8 cellular contexts compared by ENCODE assay signal in the genomic region with DNA sequence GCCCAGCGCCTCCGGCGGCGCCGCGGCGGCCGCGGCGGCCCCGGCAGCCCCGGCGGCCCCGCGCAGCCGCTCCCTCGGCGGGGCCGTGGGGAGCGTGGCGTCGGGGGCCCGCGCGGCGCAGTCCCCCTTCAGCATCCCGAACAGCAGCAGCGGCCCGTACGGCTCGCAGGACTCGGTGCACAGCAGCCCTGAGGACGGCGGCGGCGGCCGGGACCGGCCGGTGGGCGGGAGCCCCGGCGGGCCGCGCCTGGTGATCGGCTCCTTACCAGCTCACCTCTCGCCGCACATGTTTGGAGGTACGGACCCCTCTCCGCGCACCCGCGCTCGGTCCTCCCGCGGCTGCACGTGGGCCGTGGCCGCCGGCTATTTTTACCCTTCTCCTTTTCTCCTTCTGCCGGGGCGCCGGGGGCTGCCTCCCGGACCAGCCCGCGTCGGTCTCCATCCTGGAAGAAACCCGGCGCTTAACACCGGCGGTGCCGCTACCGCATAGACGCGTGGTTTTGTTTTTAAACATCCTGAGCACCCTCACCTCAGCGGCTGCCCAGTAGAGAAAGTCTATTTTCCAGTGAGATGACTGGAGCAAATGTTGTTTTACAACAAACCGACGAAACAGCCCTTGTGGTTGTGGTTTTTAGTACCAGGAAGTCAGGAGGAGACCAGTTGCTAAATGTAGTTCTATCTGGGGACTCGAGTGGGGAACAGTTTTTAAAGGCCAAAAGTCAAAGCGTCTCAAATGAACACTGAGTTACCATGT. TPM values are rescaled to one million over a fixed set of nuclear protein-coding genes. Genes with fewer than 3 reads are reported as not detected.
DNase-seq lines count a peak whose midpoint lies in the region; ATAC-seq, FAIRE-seq and TF ChIP-seq lines count a peak whose summit lies in the region.

No MANE protein-coding gene starts in this region.

- DNase-seq in Panc1 (ENCODE audit: low read depth, low spot score) (no peak), germinal center (ENCODE audit: low spot score) (peak; percentile 22), urothelium cell line (ENCODE audit: low spot score) (peak; percentile 18)
- peak; percentile 46 for DNase-seq in activated effector memory CD4-positive, alpha-beta T cell treated with Interleukin-2 at 50 U/mL for 16 hours

- peaks cover 29% of the 10 kb centered on the region for H3K79me2 ChIP-seq in ACC112 (ENCODE audit: control insufficient read depth, insufficient read depth, low read length, unreplicated experiment)
- H3K79me2 ChIP-seq in parathyroid adenoma: peaks cover 16% of the 10 kb centered on the region

- H2AFZ ChIP-seq in ACC112 (ENCODE audit: low read length, unreplicated experiment) (peak overlapping the region; percentile 76), parathyroid adenoma (peak overlapping the region; percentile 77)

- H3K9me3 ChIP-seq in Panc1 (ENCODE audit: control insufficient read depth, insufficient read depth, low read depth, low read length) (no peaks in the 10 kb centered on the region), parathyroid adenoma (ENCODE audit: control insufficient read depth, low read length) (no peaks in the 10 kb centered on the region)

- H3K9ac ChIP-seq in parathyroid adenoma: no peak overlapping the region

- H3K27ac ChIP-seq in ACC112 (ENCODE audit: low read depth, low read length) (peak overlapping the region; percentile 74; the same call in 1 of the 2 replicates), Panc1 (ENCODE audit: low read length) (peak overlapping the region; percentile 97), parathyroid adenoma (peak overlapping the region; percentile 75)

- no peaks in the 10 kb centered on the region for H3K36me3 ChIP-seq in ACC112 (ENCODE audit: insufficient read depth, low read length)
- no peaks in the 10 kb centered on the region; the same call in 1 of the 2 replicates for H3K36me3 ChIP-seq in Panc1 (ENCODE audit: control insufficient read depth, insufficient read depth, low read length)
- H3K36me3 ChIP-seq in parathyroid adenoma (ENCODE audit: control insufficient read depth, insufficient read depth, low read length): no peaks in the 10 kb centered on the region

- peak; percentile 30 for TF ChIP-seq POLR2A in GM18505 (IDR thresholded peaks at IDR 0.05; ENCODE audit: borderline replicate concordance, extremely low read depth, insufficient read depth, insufficient read length)

- BruUV-seq in Panc1 (replicated peaks; lab: Mats Ljungman, UMichigan): no TSS peak

- intact Hi-C loops in Panc1 (cut with micrococcal nuclease; ENCODE audit: unreplicated experiment): no loop called here

- H3K4me1 ChIP-seq in ACC112 (ENCODE audit: control insufficient read depth, insufficient read depth, low read length, unreplicated experiment): peaks cover 6% of the 10 kb centered on the region
- H3K4me1 ChIP-seq in Panc1 (ENCODE audit: control insufficient read depth, insufficient read depth, low read length): peaks cover 29% of the 10 kb centered on the region
- H3K4me1 ChIP-seq in parathyroid adenoma: no peaks in the 10 kb centered on the region

- POLR2A ChIA-PET in Panc1 (lab: Charles Lee): no interaction called here

- CTCF ChIA-PET in Panc1 (lab: Charles Lee): interaction anchor here (0.7 kb wide), 1 partner anchor 82 kb away, joined by 5 read pairs; no protein-coding TSS in a partner anchor

- TF ChIP-seq CTCF in Panc1 (IDR thresholded peaks at IDR 0.05) (no peak), parathyroid adenoma (IDR thresholded peaks at IDR 0.05) (no peak)

- in situ Hi-C loops in Panc1 (cut with HindIII; ENCODE audit: low pct_unique_long_range_greater_than_20kb, low sequenced_read_pairs): no loop called here

- H3K4me2 ChIP-seq in parathyroid adenoma (ENCODE audit: low read length): peak overlapping the region; percentile 93

- FAIRE-seq in urothelium cell line (lab: Jason Lieb, UNC): no peak

- peak; percentile 8 for ATAC-seq in GM18505 (IDR thresholded peaks at IDR 0.05; ENCODE audit: unreplicated experiment)
- ATAC-seq in HG03097 (IDR thresholded peaks at IDR 0.05; ENCODE audit: low FRiP score, unreplicated experiment): peak; percentile 9
- 0 out of 2 replicates have a peak, but pooled peaks have one; percentile 0 for ATAC-seq in Panc1

- no peaks in the 10 kb centered on the region for H3K27me3 ChIP-seq in ACC112 (ENCODE audit: insufficient read depth, low read length)
- no peaks in the 10 kb centered on the region for H3K27me3 ChIP-seq in Panc1 (ENCODE audit: control insufficient read depth, insufficient read depth, low read length)
- H3K27me3 ChIP-seq in parathyroid adenoma (ENCODE audit: control insufficient read depth, insufficient read depth, low read length): no peaks in the 10 kb centered on the region

- H3K4me3 ChIP-seq in ACC112 (ENCODE audit: low read depth, low read length): peak overlapping the region; percentile 89
- peak overlapping the region; percentile 77 to 98 for H3K4me3 ChIP-seq in Panc1 (ENCODE audit: low read depth in 2 of 2, low read length in 2 of 2)
- H3K4me3 ChIP-seq in parathyroid adenoma (ENCODE audit: low read depth, low read length): peak overlapping the region; percentile 67

RNA-seq across cellular contexts. Expression of a gene that starts 1.3 kb away (rescaled TPM):
- total RNA-seq in Panc1 (2021; ENCODE audit: unreplicated experiment): 22.1 TPM
- polyA plus RNA-seq in Panc1 (2012; ENCODE audit: insufficient read length): 9.9 TPM
